8 cellular contexts compared by ENCODE assay signal in the genomic region with DNA sequence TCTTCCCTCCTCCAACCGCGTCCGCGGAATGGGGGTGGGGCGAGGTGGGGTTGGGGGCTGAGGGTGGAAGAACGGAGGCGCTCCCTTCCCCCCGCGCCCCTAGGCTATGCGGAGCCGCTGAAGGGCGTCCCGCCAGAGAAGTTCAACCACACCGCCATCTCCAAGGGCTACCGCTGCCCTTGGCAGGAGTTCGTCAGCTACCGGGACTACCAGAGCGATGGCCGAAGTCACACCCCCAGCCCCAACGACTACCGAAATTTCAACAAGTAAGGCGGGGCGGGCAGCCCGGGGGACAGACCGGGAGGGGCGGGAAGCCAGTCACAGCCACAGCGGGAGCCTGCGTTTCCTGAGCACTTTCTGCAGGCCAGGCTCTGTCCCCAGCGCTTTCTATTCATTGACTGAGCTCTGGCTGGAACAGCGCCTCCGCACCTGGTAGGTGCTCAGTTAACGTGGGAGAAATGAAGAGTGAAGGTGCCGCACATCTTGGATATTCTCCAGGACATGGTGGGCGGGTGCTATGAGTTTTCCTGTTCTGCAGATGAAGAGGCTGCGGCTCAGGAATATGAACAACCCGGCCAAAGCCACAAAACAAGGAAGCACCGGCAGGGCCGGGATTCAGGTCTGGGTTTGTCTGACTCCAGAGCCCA. TPM values are rescaled to one million over a fixed set of nuclear protein-coding genes. Genes with fewer than 3 reads are reported as not detected.
A peak's percentile ranks its signal among the peaks of the same experiment; 100 is the strongest.
DNase-seq lines count a peak whose midpoint lies in the region; ATAC-seq and TF ChIP-seq lines count a peak whose summit lies in the region.

No MANE protein-coding gene starts in this region.

- TF ChIP-seq CTCF in NB4 (IDR thresholded peaks at IDR 0.05; ENCODE audit: low read depth, low read length) (no peak), gastrocnemius medialis (IDR thresholded peaks at IDR 0.05 in 4 of 5, conservative IDR thresholded peaks at IDR 0.05 in 1 of 5) (no peak)

- peaks cover 24% of the 10 kb centered on the region for H3K4me1 ChIP-seq in adipocyte (ENCODE audit: control insufficient read depth, insufficient read depth, low read length)
- peaks cover 8% of the 10 kb centered on the region for H3K4me1 ChIP-seq in iPS DF 6.9 (ENCODE audit: control insufficient read depth, insufficient read depth, low read length)
- peaks cover 51 to 66% of the 10 kb centered on the region in 2 donors for H3K4me1 ChIP-seq in gastrocnemius medialis

- peak; percentile 52 for DNase-seq in ELR (ENCODE audit: low read depth)
- DNase-seq in NB4 (ENCODE audit: low read depth), result peak; percentile 75
- peak; percentile 45 for DNase-seq in adipocyte (ENCODE audit: low read depth)
- no peak for DNase-seq in iPS DF 6.9 (ENCODE audit: low read depth, low spot score)
- DNase-seq in gastrocnemius medialis, result peak in 1 of 2 donors; percentile 49
- DNase-seq in MG63, result no peak
- DNase-seq in pons (ENCODE audit: low spot score), result no peak

- peak in 1 of 2 donors; percentile 15 for ATAC-seq in gastrocnemius medialis
- ATAC-seq in GM19328 (IDR thresholded peaks at IDR 0.05; ENCODE audit: unreplicated experiment), result no peak

- peak overlapping the region; percentile 59 for H3K4me3 ChIP-seq in NB4 (ENCODE audit: low read depth, low read length)
- H3K4me3 ChIP-seq in adipocyte (ENCODE audit: low read length), result peak overlapping the region; percentile 70
- H3K4me3 ChIP-seq in iPS DF 6.9 (ENCODE audit: low read length), result peak overlapping the region; percentile 62; the same call in 1 of the 2 replicates
- peak overlapping the region; percentile 52 to 56 (median 56) for H3K4me3 ChIP-seq in gastrocnemius medialis
- no peak overlapping the region for H3K4me3 ChIP-seq in MG63

- no peak overlapping the region for H3K9ac ChIP-seq in adipocyte (ENCODE audit: low read length)

- intact Hi-C loops in gastrocnemius medialis (cut with DNase I; ENCODE audit: low total_unique reads), result loop anchor here (10.0 kb wide), 1 partner anchor 228 kb away; the partner anchor contains the start of gene RPS14

- WGBS in iPS DF 6.9 (ENCODE audit: insufficient coverage, insufficient read length), result no CpG with 5 or more reads among the region's 38 CpGs

- H3K9me3 ChIP-seq in adipocyte (ENCODE audit: control insufficient read depth, low read length) (no peaks in the 10 kb centered on the region), iPS DF 6.9 (ENCODE audit: control insufficient read depth, insufficient read depth, low read length) (no peaks in the 10 kb centered on the region), gastrocnemius medialis (no peaks in the 10 kb centered on the region), MG63 (no peaks in the 10 kb centered on the region)

- H3K27ac ChIP-seq in iPS DF 6.9 (ENCODE audit: low read length), result peak overlapping the region; percentile 5
- peak overlapping the region; percentile 82 to 97 (median 92) for H3K27ac ChIP-seq in gastrocnemius medialis

- in situ Hi-C loops in gastrocnemius medialis (cut with MboI; ENCODE audit: low sequenced_read_pairs in 4 of 4), result no loop called here

- no peaks in the 10 kb centered on the region for H3K36me3 ChIP-seq in adipocyte (ENCODE audit: control insufficient read depth, insufficient read depth, low read length, severe bottlenecking)
- H3K36me3 ChIP-seq in iPS DF 6.9 (ENCODE audit: control insufficient read depth, insufficient read depth, low read length), result no peaks in the 10 kb centered on the region; the same call in 1 of the 2 replicates
- H3K36me3 ChIP-seq in gastrocnemius medialis, result no peaks in the 10 kb centered on the region
- H3K36me3 ChIP-seq in MG63, result no peaks in the 10 kb centered on the region

- H3K27me3 ChIP-seq in adipocyte (replicated peaks; ENCODE audit: control insufficient read depth, insufficient read depth, low read length) (no peaks in the 10 kb centered on the region), iPS DF 6.9 (ENCODE audit: control insufficient read depth, insufficient read depth, low read length) (no peaks in the 10 kb centered on the region), gastrocnemius medialis (no peaks in the 10 kb centered on the region), MG63 (no peaks in the 10 kb centered on the region)

- TF ChIP-seq POLR2A in NB4 (IDR thresholded peaks at IDR 0.05; ENCODE audit: extremely low read depth, insufficient read length) (no peak), gastrocnemius medialis (IDR thresholded peaks at IDR 0.05) (no peak)

RNA-seq across cellular contexts. Expression of gene MYOZ3, which starts 11.3 kb away (rescaled TPM):
- total RNA-seq in gastrocnemius medialis, result 10 to 100 TPM in 3 of 4 donors, 1 to 10 TPM in 1; 4.8 to 12.6 (median 11.3) TPM
- 0.03 TPM in 1 of 2 replicates, not detected in the other for total RNA-seq in MG63 (2014; rRNA removed; shearing (Covaris generic); ENCODE audit: low replicate concordance)

RNA-seq across cellular contexts. Expression of gene RBM22, which starts 28.5 kb away (rescaled TPM):
- total RNA-seq in gastrocnemius medialis, result 10 to 100 TPM; 22.5 to 31.0 (median 26.2) TPM
- 47.5 and 62.2 TPM in 2 replicates for total RNA-seq in MG63 (2014; rRNA removed; shearing (Covaris generic); ENCODE audit: low replicate concordance)

RNA-seq across cellular contexts. Expression of gene SYNPO, which starts 31.9 kb away (rescaled TPM):
- total RNA-seq in gastrocnemius medialis, result 100 to 1,000 TPM; 419 to 569 (median 539) TPM
- total RNA-seq in MG63 (2014; rRNA removed; shearing (Covaris generic); ENCODE audit: low replicate concordance), result 1.2 and 4.6 TPM in 2 replicates

Comparison
In these comparisons a context has a peak if more than half of its experiments do, and no peak if none do; other contexts are left out.
1. DNase-seq: peak in ELR (single experiment), NB4 (single experiment) and adipocyte (single experiment); none in iPS DF 6.9 (single experiment), MG63 (single experiment) and pons (single experiment).
2. RNA of gene SYNPO, which starts 31.9 kb away (total RNA-seq): 419 to 569 TPM in gastrocnemius medialis; 1.2 to 4.6 TPM in MG63; every median in the first group is over 10 times any median in the second.